ENCODE assay signal across 1 cellular context in the genomic region with DNA sequence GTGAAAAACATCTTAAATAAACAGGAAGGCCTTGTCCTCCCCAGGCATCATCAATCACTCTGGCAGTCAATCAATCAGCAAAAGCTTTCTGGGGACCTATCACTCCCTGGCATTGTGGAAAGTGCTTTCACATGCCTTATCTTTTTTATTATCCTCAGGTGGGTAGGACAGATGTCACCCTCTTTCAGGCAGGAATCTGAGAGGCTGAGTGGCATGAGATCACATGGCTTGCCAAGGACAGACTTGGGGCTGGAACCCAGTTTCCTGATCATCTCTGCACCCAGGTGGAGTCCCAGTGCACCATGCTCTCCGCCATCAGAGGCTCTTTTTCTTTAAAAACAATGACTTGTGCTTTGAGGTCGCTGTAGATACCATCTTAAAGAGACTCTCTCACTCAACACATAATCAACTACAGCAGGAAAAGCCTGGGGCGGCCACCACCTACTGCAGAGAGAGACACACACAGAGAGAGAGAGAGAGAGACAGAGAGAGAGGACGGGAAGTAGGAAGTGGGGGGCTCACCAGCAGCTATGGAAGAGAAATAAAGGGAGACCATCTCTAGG.
TF ChIP-seq lines count a peak whose summit lies in the region.

No MANE protein-coding gene starts in this region.

TF ChIP-seq in K562, 482 proteins besides CTCF, POLR2A, EP300 and RAD21 (continued from another document and continues in another):
- TF ChIP-seq, protein P1, sequence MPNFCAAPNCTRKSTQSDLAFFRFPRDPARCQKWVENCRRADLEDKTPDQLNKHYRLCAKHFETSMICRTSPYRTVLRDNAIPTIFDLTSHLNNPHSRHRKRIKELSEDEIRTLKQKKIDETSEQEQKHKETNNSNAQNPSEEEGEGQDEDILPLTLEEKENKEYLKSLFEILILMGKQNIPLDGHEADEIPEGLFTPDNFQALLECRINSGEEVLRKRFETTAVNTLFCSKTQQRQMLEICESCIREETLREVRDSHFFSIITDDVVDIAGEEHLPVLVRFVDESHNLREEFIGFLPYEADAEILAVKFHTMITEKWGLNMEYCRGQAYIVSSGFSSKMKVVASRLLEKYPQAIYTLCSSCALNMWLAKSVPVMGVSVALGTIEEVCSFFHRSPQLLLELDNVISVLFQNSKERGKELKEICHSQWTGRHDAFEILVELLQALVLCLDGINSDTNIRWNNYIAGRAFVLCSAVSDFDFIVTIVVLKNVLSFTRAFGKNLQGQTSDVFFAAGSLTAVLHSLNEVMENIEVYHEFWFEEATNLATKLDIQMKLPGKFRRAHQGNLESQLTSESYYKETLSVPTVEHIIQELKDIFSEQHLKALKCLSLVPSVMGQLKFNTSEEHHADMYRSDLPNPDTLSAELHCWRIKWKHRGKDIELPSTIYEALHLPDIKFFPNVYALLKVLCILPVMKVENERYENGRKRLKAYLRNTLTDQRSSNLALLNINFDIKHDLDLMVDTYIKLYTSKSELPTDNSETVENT (CRISPR knock-in tag; IDR thresholded peaks at IDR 0.05): no peak
- TF ChIP-seq HMG20A (CRISPR knock-in tag; conservative IDR thresholded peaks at IDR 0.05) (no peak), LCOR (CRISPR knock-in tag; IDR thresholded peaks at IDR 0.05) (no peak; the same call in 1 of the 2 replicates), ZKSCAN3 (CRISPR knock-in tag; IDR thresholded peaks at IDR 0.05) (no peak), ZNF431 (CRISPR knock-in tag; IDR thresholded peaks at IDR 0.05) (no peak), GATAD2A (IDR thresholded peaks at IDR 0.05) (no peak), SRSF3 (IDR thresholded peaks at IDR 0.05; ENCODE audit: insufficient read depth, low read length) (no peak), C11orf30 (IDR thresholded peaks at IDR 0.05; ENCODE audit: low read depth) (peak; percentile 61; the same call in 1 of the 2 replicates), ELF1 (tag; IDR thresholded peaks at IDR 0.05) (peak; percentile 85), MAFG (tag; conservative IDR thresholded peaks at IDR 0.05) (peak; percentile 71), PURB (CRISPR knock-in tag; IDR thresholded peaks at IDR 0.05; ENCODE audit: low read depth) (no peak), FOXK2 (conservative IDR thresholded peaks at IDR 0.05 in 1 of 2, IDR thresholded peaks at IDR 0.05 in 1 of 2; ENCODE audit: low read depth in 2 of 2) (peak in 1 of 2 experiments; percentile 20; a peak in 1 of 4 replicates), EWSR1 (IDR thresholded peaks at IDR 0.05; ENCODE audit: borderline replicate concordance, low read depth, partially characterized antibody) (no peak), PYGO2 (tag; IDR thresholded peaks at IDR 0.05) (0 out of 2 replicates have a peak, but pooled peaks have one; percentile 6), KLF13 (tag; IDR thresholded peaks at IDR 0.05; ENCODE audit: borderline replicate concordance, low read depth) (no peak), KDM5B (IDR thresholded peaks at IDR 0.05; ENCODE audit: insufficient replicate concordance, low read depth, low read length) (no peak), GATAD2B (IDR thresholded peaks at IDR 0.05; ENCODE audit: borderline replicate concordance) (peak; percentile 85; the same call in 1 of the 2 replicates), SRSF1 (IDR thresholded peaks at IDR 0.05; ENCODE audit: low read depth, low read length) (no peak), POLR3A (IDR thresholded peaks at IDR 0.05; ENCODE audit: borderline replicate concordance, extremely low read depth, insufficient read depth, insufficient read length) (no peak), ATF1 (CRISPR knock-in tag; IDR thresholded peaks at IDR 0.05) (no peak), ATF1 (tag; IDR thresholded peaks at IDR 0.05) (peak; percentile 42; the same call in 1 of the 2 replicates), PML (IDR thresholded peaks at IDR 0.05; ENCODE audit: low read length) (peak; percentile 30; the same call in 1 of the 2 replicates), NFE2 (IDR thresholded peaks at IDR 0.05; ENCODE audit: low read depth) (peak; percentile 75), RBBP5 (IDR thresholded peaks at IDR 0.05; ENCODE audit: borderline replicate concordance, insufficient read depth, low read length, poor library complexity, severe bottlenecking) (peak; percentile 62), GABPA (tag; conservative IDR thresholded peaks at IDR 0.05; ENCODE audit: low read depth) (peak; percentile 69), LEF1 (IDR thresholded peaks at IDR 0.05) (peak; percentile 86), ZFX (CRISPR knock-in tag; IDR thresholded peaks at IDR 0.05) (no peak), TAF9B (IDR thresholded peaks at IDR 0.05; ENCODE audit: partially characterized antibody) (peak; percentile 51), ZNF696 (CRISPR knock-in tag; conservative IDR thresholded peaks at IDR 0.05) (no peak), ZNF586 (CRISPR knock-in tag; conservative IDR thresholded peaks at IDR 0.05) (no peak), POLR2H (tag; IDR thresholded peaks at IDR 0.05; ENCODE audit: low read depth) (no peak), NR4A1 (CRISPR knock-in tag; IDR thresholded peaks at IDR 0.05) (no peak), NR4A1 (tag; IDR thresholded peaks at IDR 0.05) (no peak), TBP (optimal IDR thresholded peaks at IDR 0.05; ENCODE audit: low read depth, low read length) (peak; percentile 47), HSF4 (CRISPR knock-in tag; IDR thresholded peaks at IDR 0.05; ENCODE audit: borderline replicate concordance) (no peak), OTX1 (CRISPR knock-in tag; IDR thresholded peaks at IDR 0.05) (peak; percentile 46; the same call in 1 of the 2 replicates)
- TF ChIP-seq, protein P2, sequence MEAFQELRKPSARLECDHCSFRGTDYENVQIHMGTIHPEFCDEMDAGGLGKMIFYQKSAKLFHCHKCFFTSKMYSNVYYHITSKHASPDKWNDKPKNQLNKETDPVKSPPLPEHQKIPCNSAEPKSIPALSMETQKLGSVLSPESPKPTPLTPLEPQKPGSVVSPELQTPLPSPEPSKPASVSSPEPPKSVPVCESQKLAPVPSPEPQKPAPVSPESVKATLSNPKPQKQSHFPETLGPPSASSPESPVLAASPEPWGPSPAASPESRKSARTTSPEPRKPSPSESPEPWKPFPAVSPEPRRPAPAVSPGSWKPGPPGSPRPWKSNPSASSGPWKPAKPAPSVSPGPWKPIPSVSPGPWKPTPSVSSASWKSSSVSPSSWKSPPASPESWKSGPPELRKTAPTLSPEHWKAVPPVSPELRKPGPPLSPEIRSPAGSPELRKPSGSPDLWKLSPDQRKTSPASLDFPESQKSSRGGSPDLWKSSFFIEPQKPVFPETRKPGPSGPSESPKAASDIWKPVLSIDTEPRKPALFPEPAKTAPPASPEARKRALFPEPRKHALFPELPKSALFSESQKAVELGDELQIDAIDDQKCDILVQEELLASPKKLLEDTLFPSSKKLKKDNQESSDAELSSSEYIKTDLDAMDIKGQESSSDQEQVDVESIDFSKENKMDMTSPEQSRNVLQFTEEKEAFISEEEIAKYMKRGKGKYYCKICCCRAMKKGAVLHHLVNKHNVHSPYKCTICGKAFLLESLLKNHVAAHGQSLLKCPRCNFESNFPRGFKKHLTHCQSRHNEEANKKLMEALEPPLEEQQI (IDR thresholded peaks at IDR 0.05): peak; percentile 26; the same call in 1 of the 2 replicates
- TF ChIP-seq, protein P3, sequence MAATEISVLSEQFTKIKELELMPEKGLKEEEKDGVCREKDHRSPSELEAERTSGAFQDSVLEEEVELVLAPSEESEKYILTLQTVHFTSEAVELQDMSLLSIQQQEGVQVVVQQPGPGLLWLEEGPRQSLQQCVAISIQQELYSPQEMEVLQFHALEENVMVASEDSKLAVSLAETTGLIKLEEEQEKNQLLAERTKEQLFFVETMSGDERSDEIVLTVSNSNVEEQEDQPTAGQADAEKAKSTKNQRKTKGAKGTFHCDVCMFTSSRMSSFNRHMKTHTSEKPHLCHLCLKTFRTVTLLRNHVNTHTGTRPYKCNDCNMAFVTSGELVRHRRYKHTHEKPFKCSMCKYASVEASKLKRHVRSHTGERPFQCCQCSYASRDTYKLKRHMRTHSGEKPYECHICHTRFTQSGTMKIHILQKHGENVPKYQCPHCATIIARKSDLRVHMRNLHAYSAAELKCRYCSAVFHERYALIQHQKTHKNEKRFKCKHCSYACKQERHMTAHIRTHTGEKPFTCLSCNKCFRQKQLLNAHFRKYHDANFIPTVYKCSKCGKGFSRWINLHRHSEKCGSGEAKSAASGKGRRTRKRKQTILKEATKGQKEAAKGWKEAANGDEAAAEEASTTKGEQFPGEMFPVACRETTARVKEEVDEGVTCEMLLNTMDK (IDR thresholded peaks at IDR 0.05; ENCODE audit: borderline replicate concordance, insufficient read depth, low read depth, low read length, poor library complexity, severe bottlenecking): no peak
- TF ChIP-seq, protein P4, sequence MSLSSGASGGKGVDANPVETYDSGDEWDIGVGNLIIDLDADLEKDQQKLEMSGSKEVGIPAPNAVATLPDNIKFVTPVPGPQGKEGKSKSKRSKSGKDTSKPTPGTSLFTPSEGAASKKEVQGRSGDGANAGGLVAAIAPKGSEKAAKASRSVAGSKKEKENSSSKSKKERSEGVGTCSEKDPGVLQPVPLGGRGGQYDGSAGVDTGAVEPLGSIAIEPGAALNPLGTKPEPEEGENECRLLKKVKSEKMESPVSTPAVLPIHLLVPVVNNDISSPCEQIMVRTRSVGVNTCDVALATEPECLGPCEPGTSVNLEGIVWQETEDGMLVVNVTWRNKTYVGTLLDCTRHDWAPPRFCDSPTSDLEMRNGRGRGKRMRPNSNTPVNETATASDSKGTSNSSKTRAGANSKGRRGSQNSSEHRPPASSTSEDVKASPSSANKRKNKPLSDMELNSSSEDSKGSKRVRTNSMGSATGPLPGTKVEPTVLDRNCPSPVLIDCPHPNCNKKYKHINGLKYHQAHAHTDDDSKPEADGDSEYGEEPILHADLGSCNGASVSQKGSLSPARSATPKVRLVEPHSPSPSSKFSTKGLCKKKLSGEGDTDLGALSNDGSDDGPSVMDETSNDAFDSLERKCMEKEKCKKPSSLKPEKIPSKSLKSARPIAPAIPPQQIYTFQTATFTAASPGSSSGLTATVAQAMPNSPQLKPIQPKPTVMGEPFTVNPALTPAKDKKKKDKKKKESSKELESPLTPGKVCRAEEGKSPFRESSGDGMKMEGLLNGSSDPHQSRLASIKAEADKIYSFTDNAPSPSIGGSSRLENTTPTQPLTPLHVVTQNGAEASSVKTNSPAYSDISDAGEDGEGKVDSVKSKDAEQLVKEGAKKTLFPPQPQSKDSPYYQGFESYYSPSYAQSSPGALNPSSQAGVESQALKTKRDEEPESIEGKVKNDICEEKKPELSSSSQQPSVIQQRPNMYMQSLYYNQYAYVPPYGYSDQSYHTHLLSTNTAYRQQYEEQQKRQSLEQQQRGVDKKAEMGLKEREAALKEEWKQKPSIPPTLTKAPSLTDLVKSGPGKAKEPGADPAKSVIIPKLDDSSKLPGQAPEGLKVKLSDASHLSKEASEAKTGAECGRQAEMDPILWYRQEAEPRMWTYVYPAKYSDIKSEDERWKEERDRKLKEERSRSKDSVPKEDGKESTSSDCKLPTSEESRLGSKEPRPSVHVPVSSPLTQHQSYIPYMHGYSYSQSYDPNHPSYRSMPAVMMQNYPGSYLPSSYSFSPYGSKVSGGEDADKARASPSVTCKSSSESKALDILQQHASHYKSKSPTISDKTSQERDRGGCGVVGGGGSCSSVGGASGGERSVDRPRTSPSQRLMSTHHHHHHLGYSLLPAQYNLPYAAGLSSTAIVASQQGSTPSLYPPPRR (CRISPR knock-in tag; IDR thresholded peaks at IDR 0.05; ENCODE audit: borderline replicate concordance): 0 out of 2 replicates have a peak, but pooled peaks have one; percentile 69
- TF ChIP-seq, protein P5, sequence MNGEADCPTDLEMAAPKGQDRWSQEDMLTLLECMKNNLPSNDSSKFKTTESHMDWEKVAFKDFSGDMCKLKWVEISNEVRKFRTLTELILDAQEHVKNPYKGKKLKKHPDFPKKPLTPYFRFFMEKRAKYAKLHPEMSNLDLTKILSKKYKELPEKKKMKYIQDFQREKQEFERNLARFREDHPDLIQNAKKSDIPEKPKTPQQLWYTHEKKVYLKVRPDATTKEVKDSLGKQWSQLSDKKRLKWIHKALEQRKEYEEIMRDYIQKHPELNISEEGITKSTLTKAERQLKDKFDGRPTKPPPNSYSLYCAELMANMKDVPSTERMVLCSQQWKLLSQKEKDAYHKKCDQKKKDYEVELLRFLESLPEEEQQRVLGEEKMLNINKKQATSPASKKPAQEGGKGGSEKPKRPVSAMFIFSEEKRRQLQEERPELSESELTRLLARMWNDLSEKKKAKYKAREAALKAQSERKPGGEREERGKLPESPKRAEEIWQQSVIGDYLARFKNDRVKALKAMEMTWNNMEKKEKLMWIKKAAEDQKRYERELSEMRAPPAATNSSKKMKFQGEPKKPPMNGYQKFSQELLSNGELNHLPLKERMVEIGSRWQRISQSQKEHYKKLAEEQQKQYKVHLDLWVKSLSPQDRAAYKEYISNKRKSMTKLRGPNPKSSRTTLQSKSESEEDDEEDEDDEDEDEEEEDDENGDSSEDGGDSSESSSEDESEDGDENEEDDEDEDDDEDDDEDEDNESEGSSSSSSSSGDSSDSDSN (IDR thresholded peaks at IDR 0.05; ENCODE audit: borderline replicate concordance in 1 of 2, low read depth in 2 of 2, low read length in 2 of 2): 0 out of 4 replicates have a peak, but pooled peaks of 1 of the 2 experiments have one; percentile 30
- TF ChIP-seq, protein P6, sequence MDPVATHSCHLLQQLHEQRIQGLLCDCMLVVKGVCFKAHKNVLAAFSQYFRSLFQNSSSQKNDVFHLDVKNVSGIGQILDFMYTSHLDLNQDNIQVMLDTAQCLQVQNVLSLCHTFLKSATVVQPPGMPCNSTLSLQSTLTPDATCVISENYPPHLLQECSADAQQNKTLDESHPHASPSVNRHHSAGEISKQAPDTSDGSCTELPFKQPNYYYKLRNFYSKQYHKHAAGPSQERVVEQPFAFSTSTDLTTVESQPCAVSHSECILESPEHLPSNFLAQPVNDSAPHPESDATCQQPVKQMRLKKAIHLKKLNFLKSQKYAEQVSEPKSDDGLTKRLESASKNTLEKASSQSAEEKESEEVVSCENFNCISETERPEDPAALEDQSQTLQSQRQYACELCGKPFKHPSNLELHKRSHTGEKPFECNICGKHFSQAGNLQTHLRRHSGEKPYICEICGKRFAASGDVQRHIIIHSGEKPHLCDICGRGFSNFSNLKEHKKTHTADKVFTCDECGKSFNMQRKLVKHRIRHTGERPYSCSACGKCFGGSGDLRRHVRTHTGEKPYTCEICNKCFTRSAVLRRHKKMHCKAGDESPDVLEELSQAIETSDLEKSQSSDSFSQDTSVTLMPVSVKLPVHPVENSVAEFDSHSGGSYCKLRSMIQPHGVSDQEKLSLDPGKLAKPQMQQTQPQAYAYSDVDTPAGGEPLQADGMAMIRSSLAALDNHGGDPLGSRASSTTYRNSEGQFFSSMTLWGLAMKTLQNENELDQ (CRISPR knock-in tag; IDR thresholded peaks at IDR 0.05; ENCODE audit: borderline replicate concordance): no peak
- TF ChIP-seq, protein P7, sequence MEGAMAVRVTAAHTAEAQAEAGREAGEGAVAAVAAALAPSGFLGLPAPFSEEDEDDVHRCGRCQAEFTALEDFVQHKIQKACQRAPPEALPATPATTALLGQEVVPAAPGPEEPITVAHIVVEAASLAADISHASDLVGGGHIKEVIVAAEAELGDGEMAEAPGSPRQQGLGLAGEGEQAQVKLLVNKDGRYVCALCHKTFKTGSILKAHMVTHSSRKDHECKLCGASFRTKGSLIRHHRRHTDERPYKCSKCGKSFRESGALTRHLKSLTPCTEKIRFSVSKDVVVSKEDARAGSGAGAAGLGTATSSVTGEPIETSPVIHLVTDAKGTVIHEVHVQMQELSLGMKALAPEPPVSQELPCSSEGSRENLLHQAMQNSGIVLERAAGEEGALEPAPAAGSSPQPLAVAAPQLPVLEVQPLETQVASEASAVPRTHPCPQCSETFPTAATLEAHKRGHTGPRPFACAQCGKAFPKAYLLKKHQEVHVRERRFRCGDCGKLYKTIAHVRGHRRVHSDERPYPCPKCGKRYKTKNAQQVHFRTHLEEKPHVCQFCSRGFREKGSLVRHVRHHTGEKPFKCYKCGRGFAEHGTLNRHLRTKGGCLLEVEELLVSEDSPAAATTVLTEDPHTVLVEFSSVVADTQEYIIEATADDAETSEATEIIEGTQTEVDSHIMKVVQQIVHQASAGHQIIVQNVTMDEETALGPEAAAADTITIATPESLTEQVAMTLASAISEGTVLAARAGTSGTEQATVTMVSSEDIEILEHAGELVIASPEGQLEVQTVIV (CRISPR knock-in tag; IDR thresholded peaks at IDR 0.05; ENCODE audit: borderline replicate concordance): no peak
